In genomic region chr11:14764213-14764898, GRCh38 we compare ENCODE assay signal across 14 cellular contexts.
DNase-seq lines count a peak whose midpoint lies in the region; ATAC-seq, FAIRE-seq and TF ChIP-seq lines count a peak whose summit lies in the region.
"Had no signal": no experiment of that assay in that cellular context is flagged by ENCODE, and none has a peak within 500 bp of the region (broad histone marks: within the 10 kb centered on the region; RNA-seq: fewer than 3 reads in every experiment).

No MANE protein-coding gene starts in this region.

- no peak overlapping the region for H3K9ac ChIP-seq in HepG2 (ENCODE audit: insufficient read depth, low read depth, low read length)
- peak overlapping the region; percentile 31 for H3K9ac ChIP-seq in Loucy (ENCODE audit: low read depth, low read length, poor library complexity, severe bottlenecking)
- H3K9ac ChIP-seq: GM23248 had no signal

- H3K4me3 Mint-ChIP-seq in activated CD8-positive, alpha-beta T cell treated with anti-CD3 and anti-CD28 coated beads, Interleukin-2, amount 10 ng/mL, durations not matched to agents 7 days and 5 days: no peak overlapping the region

- no peak for DNase-seq in HepG2 (ENCODE audit: low spot score)
- no peak for DNase-seq in right lobe of liver
- DNase-seq in activated CD8-positive, alpha-beta T cell treated with anti-CD3 and anti-CD28 coated beads, Interleukin-2, amount 10 ng/mL, durations not matched to agents 7 days and 5 days: peak; percentile 48
- DNase-seq in effector CD4-positive, alpha-beta T cell: no peak
- no peak for DNase-seq in urothelium cell line (ENCODE audit: low spot score)
- DNase-seq in NCI-H82 (lab: John Stamatoyannopoulos, UW): no peak
- no peak for DNase-seq in SW 1271 (lab: John Stamatoyannopoulos, UW)
- DNase-seq: NCI-H187, NCI-H524, T-helper 9 cell, thyroid gland had no signal

- CTCF ChIA-PET in HepG2 (lab: Yijun Ruan, JAX; ENCODE audit: low intra/inter-chr PET ratio, low total read pairs): no interaction called here
- CTCF ChIA-PET in activated CD8-positive, alpha-beta T cell treated with anti-CD3 and anti-CD28 coated beads, Interleukin-2, amount 10 ng/mL, durations not matched to agents 7 days and 5 days (lab: Charles Lee): interaction anchor here (0.7 to 7.1 kb wide), 9 partner anchors 9 to 227 kb away, joined by 3 to 41 read pairs (median 4); partner anchors contain the start of gene PDE3B

- H3K79me2 ChIP-seq in HepG2 (ENCODE audit: insufficient read depth, low read length): peaks cover 31% of the 10 kb centered on the region
- peaks cover 79% of the 10 kb centered on the region for H3K79me2 ChIP-seq in Loucy (ENCODE audit: insufficient read depth, low read length)

- ATAC-seq in HepG2: no peak
- no peak for ATAC-seq in right lobe of liver
- ATAC-seq in activated CD8-positive, alpha-beta T cell treated with anti-CD3 and anti-CD28 coated beads, Interleukin-2, amount 10 ng/mL, durations not matched to agents 7 days and 5 days: peak; percentile 59

- H3K27me3 ChIP-seq in HepG2 (ENCODE audit: control insufficient read depth in 1 of 2, insufficient read depth in 2 of 2, low read length in 2 of 2) (no peaks in the 10 kb centered on the region), right lobe of liver (no peaks in the 10 kb centered on the region), Loucy (ENCODE audit: insufficient read depth, low read length, poor library complexity, severe bottlenecking) (no peaks in the 10 kb centered on the region)
- H3K27me3 ChIP-seq: thyroid gland had no signal

- in situ Hi-C loops in HepG2 (cut with HindIII; ENCODE audit: extremely low pct_ligation_motif_present, low pct_unique_long_range_greater_than_20kb): no loop called here

- H3K4me1 Mint-ChIP-seq in activated CD8-positive, alpha-beta T cell treated with anti-CD3 and anti-CD28 coated beads, Interleukin-2, amount 10 ng/mL, durations not matched to agents 7 days and 5 days (ENCODE audit: low read depth): peaks cover 47% of the 10 kb centered on the region

- H3K36me3 ChIP-seq in HepG2 (replicated peaks in 1 of 2; ENCODE audit: control insufficient read depth in 1 of 2, insufficient read depth in 2 of 2, low read length in 2 of 2) (no peaks in the 10 kb centered on the region), right lobe of liver (no peaks in the 10 kb centered on the region), Loucy (ENCODE audit: insufficient read depth, low read length) (no peaks in the 10 kb centered on the region)
- H3K36me3 ChIP-seq: thyroid gland had no signal

- no peaks in the 10 kb centered on the region for H3K9me3 ChIP-seq in HepG2 (ENCODE audit: low read length)
- H3K9me3 ChIP-seq in right lobe of liver: no peaks in the 10 kb centered on the region
- peaks cover under 1% of the 10 kb centered on the region; the same call in 1 of the 2 replicates for H3K9me3 ChIP-seq in Loucy (ENCODE audit: insufficient read depth, low read depth, low read length)
- H3K9me3 ChIP-seq: thyroid gland had no signal

- H2AFZ ChIP-seq in HepG2 (ENCODE audit: low read length): no peak overlapping the region
- H2AFZ ChIP-seq in Loucy (ENCODE audit: low read length): no peak overlapping the region
- H2AFZ ChIP-seq: GM23248 had no signal

- H3F3A ChIP-seq in Loucy (ENCODE audit: low read depth): peaks cover 4% of the 10 kb centered on the region

- no peaks in the 10 kb centered on the region for H3K9me3 Mint-ChIP-seq in activated CD8-positive, alpha-beta T cell treated with anti-CD3 and anti-CD28 coated beads, Interleukin-2, amount 10 ng/mL, durations not matched to agents 7 days and 5 days (ENCODE audit: insufficient read depth)

- H3K27me3 Mint-ChIP-seq in activated CD8-positive, alpha-beta T cell treated with anti-CD3 and anti-CD28 coated beads, Interleukin-2, amount 10 ng/mL, durations not matched to agents 7 days and 5 days (ENCODE audit: low read depth): no peaks in the 10 kb centered on the region
- H3K27me3 Mint-ChIP-seq: progenitor cell of endocrine pancreas had no signal

- TF ChIP-seq EP300 in HepG2 (IDR thresholded peaks at IDR 0.05; ENCODE audit: low read depth in 2 of 2, low read length in 2 of 2) (no peak), HepG2 (CRISPR knock-in tag; IDR thresholded peaks at IDR 0.05; ENCODE audit: borderline replicate concordance) (no peak)

- H3K4me3 ChIP-seq in HepG2 (replicated peaks in 1 of 3; ENCODE audit: insufficient read depth in 1 of 3, low read depth in 2 of 3, low read length in 3 of 3) (no peak overlapping the region), right lobe of liver (no peak overlapping the region), Loucy (ENCODE audit: low read length, poor library complexity, severe bottlenecking) (peak overlapping the region; percentile 51)
- H3K4me3 ChIP-seq: GM23248, thyroid gland had no signal

- H3K4me2 ChIP-seq in HepG2 (ENCODE audit: low read depth, low read length) (no peak overlapping the region), Loucy (ENCODE audit: low read depth, low read length, poor library complexity, severe bottlenecking) (peak overlapping the region; percentile 74)

- TF ChIP-seq CTCF in HepG2 (CRISPR knock-in tag; IDR thresholded peaks at IDR 0.05) (no peak), right lobe of liver (IDR thresholded peaks at IDR 0.05) (no peak), Loucy (conservative IDR thresholded peaks at IDR 0.05; ENCODE audit: low read length) (no peak)

- FAIRE-seq in HepG2 (lab: Jason Lieb, UNC) (no peak), urothelium cell line (lab: Jason Lieb, UNC) (no peak)

- H3K9me2 ChIP-seq in Loucy (replicated peaks; ENCODE audit: low read depth, low read length): no peaks in the 10 kb centered on the region

- POLR2A ChIA-PET in HepG2 (lab: Yijun Ruan, JAX): interaction anchor here (0.6 kb wide), 1 partner anchor 50 kb away, joined by 3 read pairs; no protein-coding TSS in a partner anchor
- POLR2A ChIA-PET in activated CD8-positive, alpha-beta T cell treated with anti-CD3 and anti-CD28 coated beads, Interleukin-2, amount 10 ng/mL, durations not matched to agents 7 days and 5 days (lab: Charles Lee): interaction anchor here (0.8 to 4.2 kb wide), 6 partner anchors 9 to 303 kb away, joined by 3 to 52 read pairs (median 4); partner anchors contain the start of genes PDE3B and PSMA1

- H3K27ac ChIP-seq in HepG2 (ENCODE audit: extremely low read length, insufficient read depth, low read length) (no peak overlapping the region), right lobe of liver (no peak overlapping the region)
- H3K27ac ChIP-seq: GM23248, thyroid gland had no signal

- H4K20me1 ChIP-seq in HepG2 (ENCODE audit: insufficient read depth, low read length) (0 out of 2 replicates have a peak, but pooled peaks cover 3% of the 10 kb centered on the region), Loucy (ENCODE audit: insufficient read depth, low read length, poor library complexity, severe bottlenecking) (peaks cover 4% of the 10 kb centered on the region)

- no TSS peak for BruUV-seq in HepG2 (replicated peaks; lab: Mats Ljungman, UMichigan)

- H3K4me1 ChIP-seq in HepG2 (ENCODE audit: insufficient read depth, low read length): peaks cover 19% of the 10 kb centered on the region
- H3K4me1 ChIP-seq in right lobe of liver: no peaks in the 10 kb centered on the region
- H3K4me1 ChIP-seq in Loucy (ENCODE audit: insufficient read depth, low read length, poor library complexity, severe bottlenecking): peaks cover 50% of the 10 kb centered on the region
- H3K4me1 ChIP-seq: thyroid gland had no signal

- WGBS in HepG2 (ENCODE audit: low lambda C conversion rate): 98% methylated on average over 2 of the region's 2 CpGs
- 79% methylated on average over 2 of the region's 2 CpGs for WGBS in right lobe of liver (ENCODE audit: insufficient coverage, low coverage, low lambda C conversion rate, missing lambda C conversion rate)

- peaks cover 8% of the 10 kb centered on the region for H3K36me3 Mint-ChIP-seq in activated CD8-positive, alpha-beta T cell treated with anti-CD3 and anti-CD28 coated beads, Interleukin-2, amount 10 ng/mL, durations not matched to agents 7 days and 5 days (ENCODE audit: low read depth)

- no peak for TF ChIP-seq RAD21 in HepG2 (CRISPR knock-in tag; IDR thresholded peaks at IDR 0.05)

- H3K27ac Mint-ChIP-seq in activated CD8-positive, alpha-beta T cell treated with anti-CD3 and anti-CD28 coated beads, Interleukin-2, amount 10 ng/mL, durations not matched to agents 7 days and 5 days: no peak overlapping the region
- H3K27ac Mint-ChIP-seq: progenitor cell of endocrine pancreas had no signal

- TF ChIP-seq POLR2A in HepG2 (IDR thresholded peaks at IDR 0.05; ENCODE audit: insufficient read depth in 1 of 2, low read depth in 2 of 2, low read length in 2 of 2): no peak
- TF ChIP-seq POLR2A in right lobe of liver (IDR thresholded peaks at IDR 0.05): no peak

- intact Hi-C loops in HepG2 (cut with micrococcal nuclease; ENCODE audit: unreplicated experiment): no loop called here
- intact Hi-C loops in right lobe of liver (cut with DNase I): no loop called here

TF ChIP-seq in HepG2, 621 proteins besides CTCF, POLR2A, EP300 and RAD21 (continues in another document):
- TF ChIP-seq HNRNPK (IDR thresholded peaks at IDR 0.05; ENCODE audit: low read depth, low read length, poor library complexity, severe bottlenecking): peak; percentile 81
- TF ChIP-seq ZNF629 (CRISPR knock-in tag; conservative IDR thresholded peaks at IDR 0.05): peak; percentile 68
- TF ChIP-seq ZNF558 (CRISPR knock-in tag; IDR thresholded peaks at IDR 0.05; ENCODE audit: borderline replicate concordance): no peak
- no peak for TF ChIP-seq POGK (CRISPR knock-in tag; conservative IDR thresholded peaks at IDR 0.05)
